27 cellular contexts compared by ENCODE assay signal in genomic region chr4:128450326-128451120, GRCh38.
A peak's percentile ranks its signal among the peaks of the same experiment; 100 is the strongest.
DNase-seq lines count a peak whose midpoint lies in the region; TF ChIP-seq lines count a peak whose summit lies in the region.
"Had no signal": no experiment of that assay in that cellular context is flagged by ENCODE, and none has a peak within 500 bp of the region (broad histone marks: within the 10 kb centered on the region; RNA-seq: fewer than 3 reads in every experiment).

No MANE protein-coding gene starts in this region.

- H4K20me1 ChIP-seq in hepatocyte (ENCODE audit: insufficient read depth, poor library complexity, severe bottlenecking) (no peaks in the 10 kb centered on the region), neural progenitor cell (ENCODE audit: low read depth) (no peaks in the 10 kb centered on the region)

- H3K27me3 Mint-ChIP-seq in neural progenitor cell (ENCODE audit: insufficient read depth, low read depth), result peaks cover 7% of the 10 kb centered on the region
- H3K27me3 Mint-ChIP-seq: CD4-positive, CD25-positive, alpha-beta regulatory T cell had no signal

- no peaks in the 10 kb centered on the region for H3K36me3 Mint-ChIP-seq in neural progenitor cell
- H3K36me3 Mint-ChIP-seq: CD4-positive, CD25-positive, alpha-beta regulatory T cell had no signal

- H3K9me3 Mint-ChIP-seq in neural progenitor cell, result peaks cover 6% of the 10 kb centered on the region
- H3K9me3 Mint-ChIP-seq: GM23338 had no signal

- H3K4me1 ChIP-seq in skeletal muscle tissue (ENCODE audit: control insufficient read depth in 3 of 3, insufficient read depth in 3 of 3, low read length in 3 of 3), result peaks cover 8 to 29% (median 18%) of the 10 kb centered on the region in 3 donors
- peaks cover 7% of the 10 kb centered on the region for H3K4me1 ChIP-seq in hepatocyte (ENCODE audit: insufficient read depth)
- H3K4me1 ChIP-seq in neural progenitor cell, result peaks cover 9% of the 10 kb centered on the region
- H3K4me1 ChIP-seq: BE2C had no signal

- no peak for TF ChIP-seq CTCF in hepatocyte (IDR thresholded peaks at IDR 0.05; ENCODE audit: poor library complexity)
- no peak for TF ChIP-seq CTCF in neural progenitor cell (IDR thresholded peaks at IDR 0.05)

- H2AFZ ChIP-seq in hepatocyte (no peak overlapping the region), neural progenitor cell (replicated peaks) (no peak overlapping the region)
- H2AFZ ChIP-seq: GM23338 had no signal

- H3K9me3 ChIP-seq in skeletal muscle tissue (ENCODE audit: control insufficient read depth in 3 of 3, low read length in 3 of 3) (no peaks in the 10 kb centered on the region), hepatocyte (ENCODE audit: low read depth) (no peaks in the 10 kb centered on the region), neural progenitor cell (ENCODE audit: low read depth) (no peaks in the 10 kb centered on the region)
- H3K9me3 ChIP-seq: BE2C had no signal

- H3F3A ChIP-seq in neural progenitor cell (ENCODE audit: low read depth), result no peaks in the 10 kb centered on the region

- peak; percentile 46 for DNase-seq in NOMO-1 treated with DMSO at 0.1 percent for 48 hours (lab: John Stamatoyannopoulos, UW; ENCODE audit: unreplicated experiment)
- DNase-seq in NOMO-1 treated with dmso at 0.1 percent for 144 hours (lab: John Stamatoyannopoulos, UW; ENCODE audit: unreplicated experiment), result no peak
- peak; percentile 35 for DNase-seq in NCI-H226
- peak; percentile 54 for DNase-seq in kidney tubule cell (ENCODE audit: low spot score)
- no peak for DNase-seq in hepatocyte (ENCODE audit: low spot score)
- DNase-seq in neural progenitor cell (ENCODE audit: low spot score), result no peak
- no peak for DNase-seq in HuH-7 (ENCODE audit: low spot score)
- DNase-seq: 8988T; BE2C; CD4-positive, CD25-positive, alpha-beta regulatory T cell; COR-L47; DMS 273 treated with DMSO at 0.1 percent for 48 hours; DND-41; GF-D8; KG1; NCI-H1092 treated with DMSO at 0.1 percent for 48 hours; NCI-H146; NCI-H2081; NCI-H2171 treated with DMSO at 0.1 percent for 48 hours; NCI-H510A; NCI-H748 treated with DMSO at 0.1 percent for 48 hours; NK-92 treated with Interleukin-12 subunit alpha and Interleukin-12 subunit beta, amount 100 ng/mL, for 24 hours; OCI-M1; SHP77 had no signal

- 76% methylated on average over 5 of the region's 5 CpGs for WGBS in hepatocyte (ENCODE audit: low lambda C conversion rate, missing lambda C conversion rate)

- H3K4me3 Mint-ChIP-seq in neural progenitor cell, result no peak overlapping the region
- H3K4me3 Mint-ChIP-seq: CD4-positive, CD25-positive, alpha-beta regulatory T cell; GM23338 had no signal

- H3K4me1 Mint-ChIP-seq in neural progenitor cell, result peaks cover 9% of the 10 kb centered on the region

- H3K4me3 ChIP-seq in skeletal muscle tissue (ENCODE audit: low read length in 3 of 3) (no peak overlapping the region), hepatocyte (no peak overlapping the region), neural progenitor cell (no peak overlapping the region)
- H3K4me3 ChIP-seq: GM23338, SK-N-MC had no signal

- H3K9me2 ChIP-seq in hepatocyte (replicated peaks; ENCODE audit: insufficient read depth), result no peaks in the 10 kb centered on the region

- no peak overlapping the region for H3K9ac ChIP-seq in skeletal muscle tissue (ENCODE audit: low read depth in 1 of 3, low read length in 3 of 3)
- H3K9ac ChIP-seq in neural progenitor cell, result no peak overlapping the region

- no peaks in the 10 kb centered on the region for H3K79me2 ChIP-seq in hepatocyte
- H3K79me2 ChIP-seq in neural progenitor cell (ENCODE audit: low read depth), result no peaks in the 10 kb centered on the region

- no peak overlapping the region for H3K27ac Mint-ChIP-seq in neural progenitor cell
- H3K27ac Mint-ChIP-seq: GM23338 had no signal

- H3K27me3 ChIP-seq in skeletal muscle tissue (ENCODE audit: control insufficient read depth in 3 of 3, insufficient read depth in 3 of 3, low read length in 3 of 3) (no peaks in the 10 kb centered on the region), hepatocyte (no peaks in the 10 kb centered on the region), neural progenitor cell (no peaks in the 10 kb centered on the region)
- H3K27me3 ChIP-seq: BE2C had no signal

- no peak overlapping the region for H3K4me2 ChIP-seq in hepatocyte
- no peak overlapping the region for H3K4me2 ChIP-seq in neural progenitor cell
- H3K4me2 ChIP-seq: GM23338 had no signal

- H3K36me3 ChIP-seq in skeletal muscle tissue (ENCODE audit: control insufficient read depth in 3 of 3, insufficient read depth in 3 of 3, low read length in 3 of 3) (no peaks in the 10 kb centered on the region), hepatocyte (replicated peaks; ENCODE audit: insufficient read depth, low read depth) (no peaks in the 10 kb centered on the region), neural progenitor cell (no peaks in the 10 kb centered on the region)
- H3K36me3 ChIP-seq: BE2C had no signal

- H3K27ac ChIP-seq in skeletal muscle tissue (ENCODE audit: low read depth, low read length) (peak overlapping the region; percentile 71), hepatocyte (no peak overlapping the region), neural progenitor cell (no peak overlapping the region)
- H3K27ac ChIP-seq: SK-N-MC had no signal

Comparison
In these comparisons a context has a peak if more than half of its experiments do, and no peak if none do; other contexts are left out.
1. DNase-seq: peak in NOMO-1 treated with DMSO at 0.1 percent for 48 hours (single experiment), NCI-H226 (single experiment) and kidney tubule cell (single experiment); none in NOMO-1 treated with dmso at 0.1 percent for 144 hours (single experiment), hepatocyte (single experiment), neural progenitor cell (single experiment) and HuH-7 (single experiment).